ENCODE assay signal across 8 cellular contexts in genomic region chr3:58419782-58420512, GRCh38. TPM values are rescaled to one million over a fixed set of nuclear protein-coding genes. Genes with fewer than 3 reads are reported as not detected.
DNase-seq lines count a peak whose midpoint lies in the region; ATAC-seq and FAIRE-seq lines count a peak whose summit lies in the region.

No MANE protein-coding gene starts in this region.

- peak overlapping the region; percentile 67 to 95 (median 73) for H3K27ac Mint-ChIP-seq in CD4-positive, CD25-positive, alpha-beta regulatory T cell

- no peak for DNase-seq in CD4-positive, CD25-positive, alpha-beta regulatory T cell
- DNase-seq in M059J (ENCODE audit: low read depth) (peak; percentile 68), left colon (peak; percentile 52 to 66), NCI-H69 (lab: John Stamatoyannopoulos, UW) (no peak), NAMALWA (ENCODE audit: low spot score) (no peak), frontal cortex (ENCODE audit: low spot score in 2 of 2) (no peak)
- DNase-seq in activated CD4-positive, alpha-beta T cell treated with anti-CD3 and anti-CD28 coated beads for 1 hour = no peak

- no peak overlapping the region for H3K4me3 ChIP-seq in CD4-positive, CD25-positive, alpha-beta regulatory T cell (ENCODE audit: low read depth, low read length)

- no peaks in the 10 kb centered on the region for H3K27me3 ChIP-seq in CD4-positive, CD25-positive, alpha-beta regulatory T cell (ENCODE audit: control insufficient read depth, insufficient read depth, low read length)

- no peak overlapping the region for H3K27ac ChIP-seq in CD4-positive, CD25-positive, alpha-beta regulatory T cell (ENCODE audit: insufficient read depth, low read length, poor library complexity, severe bottlenecking)

- H3K4me1 Mint-ChIP-seq in CD4-positive, CD25-positive, alpha-beta regulatory T cell = peaks cover under 1 to 10% (median 7%) of the 10 kb centered on the region in 4 donors

- no peaks in the 10 kb centered on the region for H3K4me1 ChIP-seq in CD4-positive, CD25-positive, alpha-beta regulatory T cell (ENCODE audit: control insufficient read depth, insufficient read depth, low read length, poor library complexity, severe bottlenecking)

- no peak for ATAC-seq in CD4-positive, CD25-positive, alpha-beta regulatory T cell (ENCODE audit: low read depth in 2 of 2)
- ATAC-seq in GM21360 (IDR thresholded peaks at IDR 0.05; ENCODE audit: unreplicated experiment) (peak; percentile 48), left colon (peak; percentile 89)

- intact Hi-C loops in left colon (cut with DNase I, micrococcal nuclease) = no loop called here

- H3K36me3 Mint-ChIP-seq in CD4-positive, CD25-positive, alpha-beta regulatory T cell = peaks cover 20% of the 10 kb centered on the region

- FAIRE-seq in frontal cortex (lab: Jason Lieb, UNC) = no peak

- peaks cover 0 to 1% (median 0%) of the 10 kb centered on the region in 7 donors for H3K9me3 Mint-ChIP-seq in CD4-positive, CD25-positive, alpha-beta regulatory T cell

- peak overlapping the region in 1 of 4 donors; percentile 38 for H3K4me3 Mint-ChIP-seq in CD4-positive, CD25-positive, alpha-beta regulatory T cell

- H3K27me3 Mint-ChIP-seq in CD4-positive, CD25-positive, alpha-beta regulatory T cell = no peaks in the 10 kb centered on the region

- H3K9me3 ChIP-seq in CD4-positive, CD25-positive, alpha-beta regulatory T cell (ENCODE audit: control insufficient read depth in 2 of 2, low read length in 2 of 2) = no peaks in the 10 kb centered on the region

- peaks cover 31% of the 10 kb centered on the region for H3K36me3 ChIP-seq in CD4-positive, CD25-positive, alpha-beta regulatory T cell (ENCODE audit: control insufficient read depth, insufficient read depth, low read length)

RNA-seq across cellular contexts. Expression of gene PDHB, which starts 13.7 kb away (rescaled TPM):
- total RNA-seq in CD4-positive, CD25-positive, alpha-beta regulatory T cell = 40.1 TPM
- 100 to 1,000 TPM; 116 to 159 (median 133) TPM for polyA plus RNA-seq in CD4-positive, CD25-positive, alpha-beta regulatory T cell
- total RNA-seq in M059J (2014; rRNA removed; shearing (Covaris generic)) = 172 and 254 TPM in 2 replicates
- total RNA-seq in left colon (10 to 100 TPM; 59.5 to 73.3 TPM), frontal cortex (56.3 TPM)

Comparison
In these comparisons a context has a peak if more than half of its experiments do, and no peak if none do; other contexts are left out.
1. ATAC-seq: peak in GM21360 (single experiment) and left colon (single experiment); none in CD4-positive, CD25-positive, alpha-beta regulatory T cell (0 of 2).
2. DNase-seq: peak in M059J (single experiment) and left colon (2 of 2); none in CD4-positive, CD25-positive, alpha-beta regulatory T cell (0 of 3), NCI-H69 (single experiment), activated CD4-positive, alpha-beta T cell treated with anti-CD3 and anti-CD28 coated beads for 1 hour (single experiment), NAMALWA (single experiment) and frontal cortex (0 of 2).